Comparison of ENCODE assay signal across 8 cellular contexts in genomic region chr4:128468485-128468989, GRCh38.
DNase-seq lines count a peak whose midpoint lies in the region; ATAC-seq, FAIRE-seq and TF ChIP-seq lines count a peak whose summit lies in the region.
"Had no signal": no experiment of that assay in that cellular context is flagged by ENCODE, and none has a peak within 500 bp of the region (broad histone marks: within the 10 kb centered on the region; RNA-seq: fewer than 3 reads in every experiment).

No MANE protein-coding gene starts in this region.

- WGBS in suprapubic skin, result 29% methylated on average over 5 of the region's 5 CpGs

- H3K4me1 ChIP-seq in suprapubic skin, result peaks cover 20% of the 10 kb centered on the region

- no peaks in the 10 kb centered on the region for H3K36me3 Mint-ChIP-seq in CD4-positive, alpha-beta T cell (ENCODE audit: low read depth)
- H3K36me3 Mint-ChIP-seq: memory B cell had no signal

- no peaks in the 10 kb centered on the region for H3K9me3 ChIP-seq in suprapubic skin
- H3K9me3 ChIP-seq in CD4-positive, alpha-beta T cell (ENCODE audit: control insufficient read depth, low read length), result no peaks in the 10 kb centered on the region

- H3K27me3 Mint-ChIP-seq in CD4-positive, alpha-beta T cell, result no peaks in the 10 kb centered on the region
- H3K27me3 Mint-ChIP-seq: memory B cell had no signal

- H3K36me3 ChIP-seq in suprapubic skin, result no peaks in the 10 kb centered on the region

- in situ Hi-C loops in astrocyte of the cerebellum (cut with HindIII; ENCODE audit: low sequenced_read_pairs), result loop anchor here (25.0 kb wide), 1 partner anchor 394 kb away; no protein-coding TSS in a partner anchor

- no peak for TF ChIP-seq POLR2A in suprapubic skin (IDR thresholded peaks at IDR 0.05)

- no peak for TF ChIP-seq CTCF in astrocyte of the cerebellum (IDR thresholded peaks at IDR 0.05; ENCODE audit: low read depth, low read length, missing control alignments)
- no peak for TF ChIP-seq CTCF in suprapubic skin (IDR thresholded peaks at IDR 0.05)
- no peak for TF ChIP-seq CTCF in CD4-positive, alpha-beta T cell (IDR thresholded peaks at IDR 0.05)

- no peak for ATAC-seq in CD4-positive, alpha-beta T cell (ENCODE audit: poor library complexity)

- POLR2A ChIA-PET in HEK293T (lab: Yijun Ruan, JAX), result no interaction called here
- POLR2A ChIA-PET in CD4-positive, alpha-beta T cell (lab: Charles Lee), result no interaction called here

- no peaks in the 10 kb centered on the region for H3K4me1 Mint-ChIP-seq in CD4-positive, alpha-beta T cell (ENCODE audit: low read depth)
- H3K4me1 Mint-ChIP-seq: memory B cell had no signal

- DNase-seq in HUDEP-2 (lab: John Stamatoyannopoulos, UW; ENCODE audit: unreplicated experiment in 76 of 76) (peak in 68 of 76 experiments; percentile 2 to 87 (median 52)), astrocyte of the cerebellum (ENCODE audit: low read depth) (peak; percentile 89), suprapubic skin (ENCODE audit: low spot score in 2 of 2) (peak in 1 of 2 donors; percentile 87), HEK293T (ENCODE audit: extremely low spot score) (no peak), NCI-H1417 treated with DMSO at 0.1 percent for 48 hours (lab: John Stamatoyannopoulos, UW) (no peak)
- no peak for DNase-seq in CD4-positive, alpha-beta T cell

- intact Hi-C loops in CD4-positive, alpha-beta T cell (cut with DNase I, micrococcal nuclease), result no loop called here

- TF ChIP-seq EP300 in suprapubic skin (IDR thresholded peaks at IDR 0.05), result no peak

- CTCF ChIA-PET in HEK293T (lab: Yijun Ruan, JAX), result no interaction called here
- CTCF ChIA-PET in CD4-positive, alpha-beta T cell (lab: Charles Lee), result interaction anchor here (0.9 kb wide), 1 partner anchor 15 kb away, joined by 4 read pairs; no protein-coding TSS in a partner anchor

- H3K27me3 ChIP-seq in suprapubic skin, result no peaks in the 10 kb centered on the region
- H3K27me3 ChIP-seq in CD4-positive, alpha-beta T cell (ENCODE audit: control insufficient read depth, insufficient read depth, low read length), result no peaks in the 10 kb centered on the region

- peak overlapping the region; percentile 53 for H3K27ac ChIP-seq in suprapubic skin
- no peak overlapping the region for H3K27ac ChIP-seq in CD4-positive, alpha-beta T cell (ENCODE audit: low read depth, low read length)

- FAIRE-seq in islet of Langerhans (lab: Jason Lieb, UNC), result peak; percentile 97

- H3K9me3 Mint-ChIP-seq in CD4-positive, alpha-beta T cell, result no peaks in the 10 kb centered on the region
- H3K9me3 Mint-ChIP-seq: memory B cell had no signal

- H3K4me3 ChIP-seq in astrocyte of the cerebellum (ENCODE audit: low read depth, low read length) (no peak overlapping the region), suprapubic skin (no peak overlapping the region)

- no peak overlapping the region for H3K4me3 Mint-ChIP-seq in CD4-positive, alpha-beta T cell
- H3K4me3 Mint-ChIP-seq: memory B cell had no signal

- H3K27ac Mint-ChIP-seq in CD4-positive, alpha-beta T cell, result no peak overlapping the region
- H3K27ac Mint-ChIP-seq: memory B cell had no signal

TF ChIP-seq in HEK293T, 16 proteins besides CTCF, POLR2A, EP300 and RAD21:
- TF ChIP-seq ARNT (IDR thresholded peaks at IDR 0.05), result no peak
- TF ChIP-seq TARDBP (IDR thresholded peaks at IDR 0.05), result no peak
- no peak for TF ChIP-seq LEF1 (IDR thresholded peaks at IDR 0.05; ENCODE audit: borderline replicate concordance)
- no peak for TF ChIP-seq CTBP1 (IDR thresholded peaks at IDR 0.05; ENCODE audit: borderline replicate concordance)
- TF ChIP-seq FOXA1 (IDR thresholded peaks at IDR 0.05), result no peak
- TF ChIP-seq SP1 (IDR thresholded peaks at IDR 0.05), result no peak
- no peak for TF ChIP-seq SUZ12 (IDR thresholded peaks at IDR 0.05)
- no peak for TF ChIP-seq ELF4 (IDR thresholded peaks at IDR 0.05)
- TF ChIP-seq NFRKB (IDR thresholded peaks at IDR 0.05), result no peak
- TF ChIP-seq ZNF384 (IDR thresholded peaks at IDR 0.05), result no peak
- TF ChIP-seq FOXM1 (IDR thresholded peaks at IDR 0.05; ENCODE audit: borderline replicate concordance), result no peak
- no peak for TF ChIP-seq HDGF (IDR thresholded peaks at IDR 0.05; ENCODE audit: borderline replicate concordance)
- TF ChIP-seq L3MBTL2 (conservative IDR thresholded peaks at IDR 0.05), result no peak
- no peak for TF ChIP-seq BHLHE40 (IDR thresholded peaks at IDR 0.05; ENCODE audit: borderline replicate concordance)
- no peak for TF ChIP-seq PKNOX1 (IDR thresholded peaks at IDR 0.05)
- TF ChIP-seq FOXK2 (IDR thresholded peaks at IDR 0.05), result no peak

Comparison
In these comparisons a context has a peak if more than half of its experiments do, and no peak if none do; other contexts are left out.
1. DNase-seq: peak in HUDEP-2 (68 of 76) and astrocyte of the cerebellum (single experiment); none in HEK293T (single experiment), CD4-positive, alpha-beta T cell (0 of 10) and NCI-H1417 treated with DMSO at 0.1 percent for 48 hours (single experiment).